In the genomic region with DNA sequence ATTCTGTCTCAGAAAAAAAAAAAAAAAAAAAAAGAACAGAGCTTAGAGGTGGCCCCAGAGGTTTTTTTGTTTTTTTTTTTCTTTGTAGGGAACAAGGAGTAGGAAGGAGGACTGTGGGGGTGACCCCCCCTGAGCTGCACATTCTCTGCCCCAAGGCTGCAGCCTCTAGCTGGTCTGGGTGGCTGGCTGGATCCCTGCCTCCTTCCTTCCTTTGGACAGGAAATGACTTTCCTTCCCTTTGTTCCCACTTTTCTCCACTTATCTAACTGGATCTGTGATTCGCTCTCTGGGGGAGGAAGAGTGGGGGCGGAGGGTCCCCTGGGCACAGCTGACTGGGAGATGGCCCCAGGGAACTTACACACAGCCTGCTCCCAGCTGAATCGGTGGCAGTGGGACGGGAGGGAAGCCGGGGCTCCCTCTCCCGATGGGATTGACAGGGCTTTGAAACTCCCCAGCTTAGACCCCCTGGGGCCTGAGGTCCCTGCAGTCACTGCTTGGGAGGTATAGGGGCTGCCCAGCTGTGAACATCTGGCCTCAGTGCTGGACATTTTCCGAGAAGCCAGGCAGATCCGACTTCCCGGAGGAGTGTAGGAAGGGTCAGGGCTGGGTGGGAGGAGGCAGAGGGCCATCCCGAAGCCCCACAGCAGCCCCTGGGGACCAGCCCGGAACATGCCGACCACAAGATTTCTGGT, we compare ENCODE assay signal across 8 cellular contexts. TPM values are rescaled to one million over a fixed set of nuclear protein-coding genes. Genes with fewer than 3 reads are reported as not detected.
DNase-seq lines count a peak whose midpoint lies in the region; ATAC-seq, FAIRE-seq and TF ChIP-seq lines count a peak whose summit lies in the region.

No MANE protein-coding gene starts in this region.

- H3K27ac ChIP-seq in coronary artery (peak overlapping the region; percentile 99), left lung (peak overlapping the region; percentile 37 to 65), thoracic aorta (peak overlapping the region; percentile 93 to 98)

- DNase-seq in HTR-8/SVneo (ENCODE audit: insufficient read length, low spot score) (peak; percentile 80), coronary artery (ENCODE audit: low spot score) (peak; percentile 90), left lung (no peak), thoracic aorta (ENCODE audit: low spot score) (peak; percentile 58), NCI-H510A treated with DMSO at 0.1 percent for 48 hours (lab: John Stamatoyannopoulos, UW) (no peak)
- DNase-seq in activated CD4-positive, alpha-beta T cell treated with anti-CD3 and anti-CD28 coated beads for 1 hour, result no peak

- ATAC-seq in left lung, result peak; percentile 7
- ATAC-seq in thoracic aorta (ENCODE audit: insufficient number of reproducible peaks, low FRiP score, low read depth), result peak; percentile 14
- ATAC-seq in GM21367 (IDR thresholded peaks at IDR 0.05; ENCODE audit: unreplicated experiment), result no peak
- ATAC-seq in HG03432 (IDR thresholded peaks at IDR 0.05; ENCODE audit: unreplicated experiment), result no peak

- H3K27me3 ChIP-seq in left lung, result peaks cover 14 to 69% of the 10 kb centered on the region in 2 donors
- H3K27me3 ChIP-seq in thoracic aorta (replicated peaks; ENCODE audit: insufficient read depth), result no peaks in the 10 kb centered on the region

- no peak for TF ChIP-seq CTCF in coronary artery (IDR thresholded peaks at IDR 0.05)
- TF ChIP-seq CTCF in left lung (IDR thresholded peaks at IDR 0.05), result no peak
- no peak for TF ChIP-seq CTCF in thoracic aorta (IDR thresholded peaks at IDR 0.05)

- intact Hi-C loops in left lung (cut with DNase I), result no loop called here

- peaks cover 11 to 31% of the 10 kb centered on the region in 2 donors for H3K4me1 ChIP-seq in left lung
- H3K4me1 ChIP-seq in thoracic aorta (ENCODE audit: control insufficient read depth in 1 of 2, low read depth in 2 of 2), result peaks cover 29 to 69% of the 10 kb centered on the region in 2 donors

- H3K9me3 ChIP-seq in left lung (no peaks in the 10 kb centered on the region), thoracic aorta (no peaks in the 10 kb centered on the region)

- no peaks in the 10 kb centered on the region for H3K36me3 ChIP-seq in left lung
- H3K36me3 ChIP-seq in thoracic aorta, result peaks cover 14% of the 10 kb centered on the region

- H3K4me3 ChIP-seq in coronary artery (peak overlapping the region; percentile 99), left lung (peak overlapping the region in 1 of 2 donors; percentile 1), thoracic aorta (peak overlapping the region; percentile 88)

- peak; percentile 28 for FAIRE-seq in HTR-8/SVneo (lab: Jason Lieb, UNC)

RNA-seq across cellular contexts. Expression of a gene that starts 2.1 kb away (rescaled TPM):
- total RNA-seq in left lung (10 to 100 TPM; 52.3 to 57.1 TPM), thoracic aorta (100 to 1,000 TPM; 731 to 997 TPM)

RNA-seq across cellular contexts. Expression of a gene that starts 18.4 kb away (rescaled TPM):
- total RNA-seq in left lung (not detected), thoracic aorta (not detected)

RNA-seq across cellular contexts. Expression of a gene that starts 24.6 kb away (rescaled TPM):
- 1 to 10 TPM; 1.4 to 2.6 TPM for total RNA-seq in left lung
- 1 to 10 TPM; 2.4 to 7.5 TPM for total RNA-seq in thoracic aorta

RNA-seq across cellular contexts. Expression of a gene that starts 46.8 kb away (rescaled TPM):
- total RNA-seq in left lung (1 to 10 TPM; 1.2 TPM), thoracic aorta (under 1 TPM; 0.81 to 0.99 TPM)

Comparison
In these comparisons a context has a peak if more than half of its experiments do, and no peak if none do; other contexts are left out.
1. DNase-seq: peak in HTR-8/SVneo (single experiment), coronary artery (single experiment) and thoracic aorta (single experiment); none in left lung (0 of 2), activated CD4-positive, alpha-beta T cell treated with anti-CD3 and anti-CD28 coated beads for 1 hour (single experiment) and NCI-H510A treated with DMSO at 0.1 percent for 48 hours (single experiment).
2. ATAC-seq: peak in left lung (single experiment) and thoracic aorta (single experiment); none in GM21367 (single experiment) and HG03432 (single experiment).
3. RNA of a gene that starts 2.1 kb away (total RNA-seq): 731 to 997 TPM in thoracic aorta; 52.3 to 57.1 TPM in left lung; every median in the first group is over 10 times any median in the second.
4. Peak in every context shown above with its lines, with median percentiles within 50 percentile points of each other: H3K27ac ChIP-seq.